In the genomic region with DNA sequence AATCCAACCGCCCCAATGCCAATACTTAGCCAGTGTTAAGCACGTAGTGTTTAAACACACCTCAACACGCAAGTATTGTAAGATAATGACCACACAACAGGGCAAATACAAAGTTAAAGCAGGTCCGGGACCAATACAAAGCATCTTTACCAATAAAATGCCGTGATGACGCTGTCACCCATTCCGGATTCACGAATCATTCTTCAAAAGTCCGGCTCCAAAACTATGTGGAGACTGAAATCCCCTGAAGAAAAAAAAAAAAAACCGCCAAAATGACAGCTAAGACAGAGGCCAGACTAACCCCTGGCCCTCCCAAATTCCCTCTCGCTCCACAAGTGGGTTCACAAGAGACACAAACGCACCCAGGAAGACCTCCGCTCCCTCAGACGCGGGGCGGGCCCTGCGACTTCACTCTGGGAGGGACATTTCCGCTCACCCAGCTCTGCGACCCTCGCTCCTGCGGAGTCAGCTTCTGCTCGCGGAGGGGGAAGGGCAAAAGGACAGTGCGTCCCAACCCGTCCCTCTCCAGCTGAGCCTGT, we compare ENCODE assay signal across 1 cellular context.
TF ChIP-seq lines count a peak whose summit lies in the region.

No MANE protein-coding gene starts in this region.

TF ChIP-seq in HepG2, 621 proteins besides CTCF, POLR2A, EP300 and RAD21 (continued from another document):
- TF ChIP-seq, protein P1, sequence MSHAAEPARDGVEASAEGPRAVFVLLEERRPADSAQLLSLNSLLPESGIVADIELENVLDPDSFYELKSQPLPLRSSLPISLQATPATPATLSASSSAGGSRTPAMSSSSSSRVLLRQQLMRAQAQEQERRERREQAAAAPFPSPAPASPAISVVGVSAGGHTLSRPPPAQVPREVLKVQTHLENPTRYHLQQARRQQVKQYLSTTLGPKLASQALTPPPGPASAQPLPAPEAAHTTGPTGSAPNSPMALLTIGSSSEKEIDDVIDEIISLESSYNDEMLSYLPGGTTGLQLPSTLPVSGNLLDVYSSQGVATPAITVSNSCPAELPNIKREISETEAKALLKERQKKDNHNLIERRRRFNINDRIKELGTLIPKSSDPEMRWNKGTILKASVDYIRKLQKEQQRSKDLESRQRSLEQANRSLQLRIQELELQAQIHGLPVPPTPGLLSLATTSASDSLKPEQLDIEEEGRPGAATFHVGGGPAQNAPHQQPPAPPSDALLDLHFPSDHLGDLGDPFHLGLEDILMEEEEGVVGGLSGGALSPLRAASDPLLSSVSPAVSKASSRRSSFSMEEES (CRISPR knock-in tag; IDR thresholded peaks at IDR 0.05) = 0 out of 2 replicates have a peak, but pooled peaks have one; percentile 3
- TF ChIP-seq CHCHD3 (CRISPR knock-in tag; IDR thresholded peaks at IDR 0.05) (no peak), HDAC2 (CRISPR knock-in tag; IDR thresholded peaks at IDR 0.05) (no peak), FOXA1 (IDR thresholded peaks at IDR 0.05) (no peak), FOXA1 (CRISPR knock-in tag; IDR thresholded peaks at IDR 0.05) (no peak), ZNF281 (CRISPR knock-in tag; IDR thresholded peaks at IDR 0.05; ENCODE audit: borderline replicate concordance) (peak; percentile 52; the same call in 1 of the 2 replicates), ATF5 (CRISPR knock-in tag; IDR thresholded peaks at IDR 0.05; ENCODE audit: low read depth) (0 out of 2 replicates have a peak, but pooled peaks have one; percentile 43), RFX1 (IDR thresholded peaks at IDR 0.05) (no peak), PHF8 (CRISPR knock-in tag; IDR thresholded peaks at IDR 0.05) (peak; percentile 44; the same call in 1 of the 2 replicates), MAFK (conservative IDR thresholded peaks at IDR 0.05 in 1 of 2, IDR thresholded peaks at IDR 0.05 in 1 of 2; ENCODE audit: low read length in 2 of 2) (peak in 1 of 2 experiments; percentile 16; a peak in 1 of 4 replicates), ZSCAN29 (CRISPR knock-in tag; conservative IDR thresholded peaks at IDR 0.05) (0 out of 2 replicates have a peak, but pooled peaks have one; percentile 33), IRX3 (CRISPR knock-in tag; IDR thresholded peaks at IDR 0.05; ENCODE audit: borderline replicate concordance, low read depth) (no peak), SP5 (CRISPR knock-in tag; IDR thresholded peaks at IDR 0.05; ENCODE audit: borderline replicate concordance, low read depth) (peak; percentile 23; the same call in 1 of the 2 replicates), TRAFD1 (CRISPR knock-in tag; IDR thresholded peaks at IDR 0.05; ENCODE audit: borderline replicate concordance) (0 out of 2 replicates have a peak, but pooled peaks have one; percentile 3), ZNF768 (CRISPR knock-in tag; IDR thresholded peaks at IDR 0.05) (0 out of 2 replicates have a peak, but pooled peaks have one; percentile 17), ZBTB20 (CRISPR knock-in tag; IDR thresholded peaks at IDR 0.05; ENCODE audit: borderline replicate concordance, low read depth) (no peak), AKAP8 (CRISPR knock-in tag; IDR thresholded peaks at IDR 0.05) (no peak), GATA4 (IDR thresholded peaks at IDR 0.05; ENCODE audit: borderline replicate concordance, low read depth) (0 out of 2 replicates have a peak, but pooled peaks have one; percentile 9), BCL6 (CRISPR knock-in tag; IDR thresholded peaks at IDR 0.05) (peak; percentile 9; the same call in 1 of the 2 replicates), ZNF792 (CRISPR knock-in tag; IDR thresholded peaks at IDR 0.05) (no peak), MIER2 (CRISPR knock-in tag; IDR thresholded peaks at IDR 0.05) (no peak), ETV5 (CRISPR knock-in tag; IDR thresholded peaks at IDR 0.05; ENCODE audit: borderline replicate concordance) (no peak), ZNF577 (CRISPR knock-in tag; IDR thresholded peaks at IDR 0.05; ENCODE audit: borderline replicate concordance, low read depth) (no peak), KMT2A (CRISPR knock-in tag; IDR thresholded peaks at IDR 0.05) (peak; percentile 78), ZFAT (CRISPR knock-in tag; conservative IDR thresholded peaks at IDR 0.05) (no peak), ATRX (CRISPR knock-in tag; IDR thresholded peaks at IDR 0.05; ENCODE audit: borderline replicate concordance) (no peak), CENPBD1 (CRISPR knock-in tag; IDR thresholded peaks at IDR 0.05; ENCODE audit: borderline replicate concordance, low read depth) (0 out of 2 replicates have a peak, but pooled peaks have one; percentile 24), SNAPC2 (CRISPR knock-in tag; IDR thresholded peaks at IDR 0.05) (no peak), ZNF816 (CRISPR knock-in tag; IDR thresholded peaks at IDR 0.05; ENCODE audit: borderline replicate concordance) (0 out of 2 replicates have a peak, but pooled peaks have one; percentile 21), NR2F2 (IDR thresholded peaks at IDR 0.05; ENCODE audit: borderline replicate concordance, low read depth) (0 out of 2 replicates have a peak, but pooled peaks have one; percentile 33), MAZ (IDR thresholded peaks at IDR 0.05; ENCODE audit: borderline replicate concordance, low read depth, low read length) (no peak), MAZ (CRISPR knock-in tag; IDR thresholded peaks at IDR 0.05; ENCODE audit: low read depth) (no peak)
- TF ChIP-seq, protein P2, sequence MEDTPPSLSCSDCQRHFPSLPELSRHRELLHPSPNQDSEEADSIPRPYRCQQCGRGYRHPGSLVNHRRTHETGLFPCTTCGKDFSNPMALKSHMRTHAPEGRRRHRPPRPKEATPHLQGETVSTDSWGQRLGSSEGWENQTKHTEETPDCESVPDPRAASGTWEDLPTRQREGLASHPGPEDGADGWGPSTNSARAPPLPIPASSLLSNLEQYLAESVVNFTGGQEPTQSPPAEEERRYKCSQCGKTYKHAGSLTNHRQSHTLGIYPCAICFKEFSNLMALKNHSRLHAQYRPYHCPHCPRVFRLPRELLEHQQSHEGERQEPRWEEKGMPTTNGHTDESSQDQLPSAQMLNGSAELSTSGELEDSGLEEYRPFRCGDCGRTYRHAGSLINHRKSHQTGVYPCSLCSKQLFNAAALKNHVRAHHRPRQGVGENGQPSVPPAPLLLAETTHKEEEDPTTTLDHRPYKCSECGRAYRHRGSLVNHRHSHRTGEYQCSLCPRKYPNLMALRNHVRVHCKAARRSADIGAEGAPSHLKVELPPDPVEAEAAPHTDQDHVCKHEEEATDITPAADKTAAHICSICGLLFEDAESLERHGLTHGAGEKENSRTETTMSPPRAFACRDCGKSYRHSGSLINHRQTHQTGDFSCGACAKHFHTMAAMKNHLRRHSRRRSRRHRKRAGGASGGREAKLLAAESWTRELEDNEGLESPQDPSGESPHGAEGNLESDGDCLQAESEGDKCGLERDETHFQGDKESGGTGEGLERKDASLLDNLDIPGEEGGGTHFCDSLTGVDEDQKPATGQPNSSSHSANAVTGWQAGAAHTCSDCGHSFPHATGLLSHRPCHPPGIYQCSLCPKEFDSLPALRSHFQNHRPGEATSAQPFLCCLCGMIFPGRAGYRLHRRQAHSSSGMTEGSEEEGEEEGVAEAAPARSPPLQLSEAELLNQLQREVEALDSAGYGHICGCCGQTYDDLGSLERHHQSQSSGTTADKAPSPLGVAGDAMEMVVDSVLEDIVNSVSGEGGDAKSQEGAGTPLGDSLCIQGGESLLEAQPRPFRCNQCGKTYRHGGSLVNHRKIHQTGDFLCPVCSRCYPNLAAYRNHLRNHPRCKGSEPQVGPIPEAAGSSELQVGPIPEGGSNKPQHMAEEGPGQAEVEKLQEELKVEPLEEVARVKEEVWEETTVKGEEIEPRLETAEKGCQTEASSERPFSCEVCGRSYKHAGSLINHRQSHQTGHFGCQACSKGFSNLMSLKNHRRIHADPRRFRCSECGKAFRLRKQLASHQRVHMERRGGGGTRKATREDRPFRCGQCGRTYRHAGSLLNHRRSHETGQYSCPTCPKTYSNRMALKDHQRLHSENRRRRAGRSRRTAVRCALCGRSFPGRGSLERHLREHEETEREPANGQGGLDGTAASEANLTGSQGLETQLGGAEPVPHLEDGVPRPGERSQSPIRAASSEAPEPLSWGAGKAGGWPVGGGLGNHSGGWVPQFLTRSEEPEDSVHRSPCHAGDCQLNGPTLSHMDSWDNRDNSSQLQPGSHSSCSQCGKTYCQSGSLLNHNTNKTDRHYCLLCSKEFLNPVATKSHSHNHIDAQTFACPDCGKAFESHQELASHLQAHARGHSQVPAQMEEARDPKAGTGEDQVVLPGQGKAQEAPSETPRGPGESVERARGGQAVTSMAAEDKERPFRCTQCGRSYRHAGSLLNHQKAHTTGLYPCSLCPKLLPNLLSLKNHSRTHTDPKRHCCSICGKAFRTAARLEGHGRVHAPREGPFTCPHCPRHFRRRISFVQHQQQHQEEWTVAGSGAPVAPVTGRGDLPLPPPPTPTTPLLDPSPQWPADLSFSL (CRISPR knock-in tag; IDR thresholded peaks at IDR 0.05) = 0 out of 2 replicates have a peak, but pooled peaks have one; percentile 5
- TF ChIP-seq, protein P3, sequence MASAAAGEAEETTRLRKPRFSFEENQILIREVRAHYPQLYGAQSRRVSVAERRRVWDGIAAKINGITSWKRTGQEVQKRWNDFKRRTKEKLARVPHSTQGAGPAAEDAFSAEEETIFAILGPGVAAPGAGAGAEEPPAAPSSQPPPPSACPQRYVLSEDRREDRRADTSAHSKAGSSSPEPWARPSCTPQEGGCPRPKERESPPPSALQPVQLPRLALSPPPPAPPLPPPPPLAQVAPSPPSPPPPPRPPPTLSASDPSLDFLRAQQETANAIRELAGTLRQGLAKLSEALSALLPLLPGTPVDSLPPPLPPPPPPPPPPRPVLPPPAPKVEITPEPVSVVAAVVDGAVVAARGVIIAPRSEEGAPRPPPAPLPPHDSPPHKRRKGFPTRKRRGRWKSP (CRISPR knock-in tag; IDR thresholded peaks at IDR 0.05) = no peak
- TF ChIP-seq, protein P4, sequence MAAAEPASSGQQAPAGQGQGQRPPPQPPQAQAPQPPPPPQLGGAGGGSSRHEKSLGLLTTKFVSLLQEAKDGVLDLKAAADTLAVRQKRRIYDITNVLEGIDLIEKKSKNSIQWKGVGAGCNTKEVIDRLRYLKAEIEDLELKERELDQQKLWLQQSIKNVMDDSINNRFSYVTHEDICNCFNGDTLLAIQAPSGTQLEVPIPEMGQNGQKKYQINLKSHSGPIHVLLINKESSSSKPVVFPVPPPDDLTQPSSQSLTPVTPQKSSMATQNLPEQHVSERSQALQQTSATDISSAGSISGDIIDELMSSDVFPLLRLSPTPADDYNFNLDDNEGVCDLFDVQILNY (CRISPR knock-in tag; conservative IDR thresholded peaks at IDR 0.05) = no peak
